25 cellular contexts compared by ENCODE assay signal in the genomic region with DNA sequence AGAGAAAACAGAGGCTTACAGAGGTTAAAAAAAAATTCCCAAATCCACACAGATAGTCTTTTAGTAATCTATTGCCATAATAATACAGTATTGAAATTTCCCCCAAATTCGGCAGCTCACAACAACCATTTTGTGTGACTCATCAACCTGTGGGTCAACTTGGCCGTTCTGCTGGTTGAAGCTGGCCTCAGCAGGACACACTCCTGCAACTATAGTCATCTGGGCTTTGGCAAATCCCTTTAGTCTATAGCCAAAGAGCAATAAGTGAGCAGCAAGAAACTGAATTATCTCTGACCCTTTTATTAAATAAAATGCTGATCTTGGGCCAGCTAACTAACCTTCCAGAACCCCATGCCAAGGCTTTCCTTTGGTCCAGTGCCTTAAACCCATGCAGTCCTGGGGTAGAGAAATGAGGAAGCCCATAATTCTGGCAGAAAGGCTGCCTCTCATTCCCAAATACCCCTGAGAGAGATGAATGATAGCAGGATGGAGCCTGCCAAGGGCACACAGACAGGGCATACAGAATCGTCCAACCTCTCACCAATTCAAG. TPM values are rescaled to one million over a fixed set of nuclear protein-coding genes. Genes with fewer than 3 reads are reported as not detected.
DNase-seq lines count a peak whose midpoint lies in the region; ATAC-seq, FAIRE-seq and TF ChIP-seq lines count a peak whose summit lies in the region.
"Had no signal": no experiment of that assay in that cellular context is flagged by ENCODE, and none has a peak within 500 bp of the region (broad histone marks: within the 10 kb centered on the region; RNA-seq: fewer than 3 reads in every experiment).

No MANE protein-coding gene starts in this region.

- H3K9me3 ChIP-seq in IMR-90 (ENCODE audit: control insufficient read depth, insufficient read depth, low read length) (no peaks in the 10 kb centered on the region), astrocyte (ENCODE audit: insufficient read depth, low read depth, low read length) (no peaks in the 10 kb centered on the region), neural progenitor cell (ENCODE audit: low read depth) (no peaks in the 10 kb centered on the region)
- H3K9me3 ChIP-seq: BLaER1 treated with 17β-estradiol and CSF1 and Interleukin-3, amounts not matched to agents 10 nM and 100 nM; Caco-2; HAP-1 had no signal

- H3K36me3 ChIP-seq in IMR-90 (ENCODE audit: control insufficient read depth, insufficient read depth, low read length) (no peaks in the 10 kb centered on the region), astrocyte (ENCODE audit: insufficient read depth, low read length) (no peaks in the 10 kb centered on the region), neural progenitor cell (no peaks in the 10 kb centered on the region)
- H3K36me3 ChIP-seq: BLaER1 treated with 17β-estradiol and CSF1 and Interleukin-3, amounts not matched to agents 10 nM and 100 nM; HAP-1 had no signal

- no peaks in the 10 kb centered on the region; the same call in 1 of the 2 replicates for H3K27me3 ChIP-seq in IMR-90 (ENCODE audit: control insufficient read depth, insufficient read depth, low read length)
- no peaks in the 10 kb centered on the region for H3K27me3 ChIP-seq in astrocyte (ENCODE audit: insufficient read depth, low read length)
- peaks cover 4% of the 10 kb centered on the region for H3K27me3 ChIP-seq in foreskin keratinocyte
- H3K27me3 ChIP-seq in neural progenitor cell, result no peaks in the 10 kb centered on the region
- H3K27me3 ChIP-seq: BLaER1 treated with 17β-estradiol and CSF1 and Interleukin-3, amounts not matched to agents 10 nM and 100 nM had no signal

- H2AK9ac ChIP-seq in IMR-90 (replicated peaks; ENCODE audit: low read depth, low read length, poor library complexity), result no peak overlapping the region

- no peaks in the 10 kb centered on the region for H3K9me3 Mint-ChIP-seq in astrocyte (ENCODE audit: unreplicated experiment)
- H3K9me3 Mint-ChIP-seq in neural progenitor cell, result no peaks in the 10 kb centered on the region
- H3K9me3 Mint-ChIP-seq: CD4-positive, alpha-beta memory T cell had no signal

- dilution Hi-C loops in IMR-90 (cut with HindIII; ENCODE audit: low sequenced_read_pairs, unreplicated experiment), result no loop called here

- H3K14ac ChIP-seq in IMR-90 (replicated peaks; ENCODE audit: low read depth, low read length), result no peak overlapping the region

- 0 out of 2 replicates have a peak, but pooled peaks have one; percentile 27 for ATAC-seq in IMR-90 (ENCODE audit: low read depth)
- no peak for ATAC-seq in foreskin keratinocyte

- no peak overlapping the region; the same call in 2 of the 3 replicates for H2BK15ac ChIP-seq in IMR-90 (ENCODE audit: low read depth, low read length)

- peak overlapping the region; percentile 14; the same call in 1 of the 2 replicates for H2BK120ac ChIP-seq in IMR-90 (ENCODE audit: low read depth, low read length)

- H4K8ac ChIP-seq in IMR-90 (ENCODE audit: low read depth in 2 of 2, low read length in 2 of 2), result peak overlapping the region in 1 of 2 experiments; percentile 47; a peak in 1 of 4 replicates

- H2AK5ac ChIP-seq in IMR-90 (ENCODE audit: low read depth, low read length), result peak overlapping the region; percentile 21; the same call in 1 of the 2 replicates

- no peak overlapping the region for H3K56ac ChIP-seq in IMR-90 (ENCODE audit: extremely low read depth, insufficient read depth, low read length)

- H3K4ac ChIP-seq in IMR-90 (ENCODE audit: low read depth, low read length), result 0 out of 2 replicates have a peak overlapping the region, but pooled peaks have one; percentile 56

- no peak for TF ChIP-seq POLR2A in IMR-90 (IDR thresholded peaks at IDR 0.05; ENCODE audit: low read depth, low read length)

- no TSS peak for BruUV-seq in IMR-90 (replicated peaks; lab: Mats Ljungman, UMichigan)

- H3K27ac ChIP-seq in IMR-90 (ENCODE audit: insufficient read depth, low read length) (peak overlapping the region; percentile 14; the same call in 1 of the 2 replicates), astrocyte (ENCODE audit: low read depth, low read length) (no peak overlapping the region), foreskin keratinocyte (no peak overlapping the region), neural progenitor cell (no peak overlapping the region)
- H3K27ac ChIP-seq: BLaER1 treated with 17β-estradiol and CSF1 and Interleukin-3, amounts not matched to agents 10 nM and 100 nM; HL-60 had no signal

- no peak for TF ChIP-seq RAD21 in IMR-90 (IDR thresholded peaks at IDR 0.05; ENCODE audit: low read length)

- TF ChIP-seq CTCF in IMR-90 (conservative IDR thresholded peaks at IDR 0.05; ENCODE audit: low read depth, low read length), result no peak
- TF ChIP-seq CTCF in astrocyte (IDR thresholded peaks at IDR 0.05; ENCODE audit: insufficient read depth, low read depth, low read length), result no peak
- no peak for TF ChIP-seq CTCF in foreskin keratinocyte (conservative IDR thresholded peaks at IDR 0.05)
- TF ChIP-seq CTCF in neural progenitor cell (IDR thresholded peaks at IDR 0.05), result no peak

- H3K4me1 Mint-ChIP-seq in astrocyte (ENCODE audit: low read depth, unreplicated experiment) (no peaks in the 10 kb centered on the region), neural progenitor cell (no peaks in the 10 kb centered on the region)
- H3K4me1 Mint-ChIP-seq: CD4-positive, alpha-beta memory T cell had no signal

- no peak overlapping the region for H3K4me3 Mint-ChIP-seq in astrocyte (ENCODE audit: unreplicated experiment)
- H3K4me3 Mint-ChIP-seq in neural progenitor cell, result no peak overlapping the region
- H3K4me3 Mint-ChIP-seq: CD4-positive, alpha-beta memory T cell had no signal

- no peaks in the 10 kb centered on the region for H3F3A ChIP-seq in neural progenitor cell (ENCODE audit: low read depth)

- H3K36me3 Mint-ChIP-seq in astrocyte (ENCODE audit: low read depth, unreplicated experiment) (no peaks in the 10 kb centered on the region), neural progenitor cell (no peaks in the 10 kb centered on the region)
- H3K36me3 Mint-ChIP-seq: CD4-positive, alpha-beta memory T cell had no signal

- H3K27ac Mint-ChIP-seq in astrocyte (ENCODE audit: unreplicated experiment) (no peak overlapping the region), neural progenitor cell (no peak overlapping the region)
- H3K27ac Mint-ChIP-seq: CD4-positive, alpha-beta memory T cell had no signal

- intact Hi-C loops in IMR-90 (cut with micrococcal nuclease), result loop anchor here (2.0 kb wide), 1 partner anchor 15 kb away; no protein-coding TSS in a partner anchor

- no peak overlapping the region for H3K18ac ChIP-seq in IMR-90 (ENCODE audit: low read depth, low read length)

- H3K23ac ChIP-seq in IMR-90 (ENCODE audit: low read depth, low read length), result no peak overlapping the region

- peak; percentile 39 for DNase-seq in IMR-90
- peak; percentile 45 for DNase-seq in astrocyte (ENCODE audit: low read depth)
- DNase-seq in fibroblast of gingiva (ENCODE audit: low read depth), result peak; percentile 37
- no peak for DNase-seq in DMS 273 treated with DMSO at 0.1 percent for 48 hours (lab: John Stamatoyannopoulos, UW)
- no peak for DNase-seq in foreskin keratinocyte
- DNase-seq in inferior parietal cortex (ENCODE audit: extremely low spot score), result no peak
- DNase-seq in neural progenitor cell (ENCODE audit: low spot score), result no peak
- DNase-seq: ACHN; Caco-2; CD4-positive, alpha-beta memory T cell; DMS153; KG1; NCI-H1105; NCI-H146; NCI-H2029; NCI-H2227 treated with DMSO at 0.1 percent for 48 hours; NCI-H524; NCI-H774; Right ventricle myocardium superior had no signal

- H3K79me1 ChIP-seq in IMR-90 (ENCODE audit: low read depth in 1 of 2, low read length in 2 of 2), result no peaks in the 10 kb centered on the region

- H3K4me1 ChIP-seq in IMR-90 (ENCODE audit: control insufficient read depth, insufficient read depth, low read length) (no peaks in the 10 kb centered on the region), astrocyte (ENCODE audit: insufficient read depth, low read length) (no peaks in the 10 kb centered on the region), foreskin keratinocyte (no peaks in the 10 kb centered on the region), neural progenitor cell (no peaks in the 10 kb centered on the region)
- H3K4me1 ChIP-seq: BLaER1 treated with 17β-estradiol and CSF1 and Interleukin-3, amounts not matched to agents 10 nM and 100 nM; Caco-2; HAP-1 had no signal

- H3K4me3 ChIP-seq in IMR-90 (ENCODE audit: insufficient read depth, low read depth, low read length) (no peak overlapping the region), astrocyte (ENCODE audit: insufficient read depth, low read depth, low read length) (no peak overlapping the region), neural progenitor cell (no peak overlapping the region)
- H3K4me3 ChIP-seq: BLaER1 treated with 17β-estradiol and CSF1 and Interleukin-3, amounts not matched to agents 10 nM and 100 nM; HAP-1 had no signal

- CTCF ChIA-PET in IMR-90 (lab: Yijun Ruan, JAX), result interaction anchor here (0.7 kb wide), 1 partner anchor 550 kb away, joined by 6 read pairs; no protein-coding TSS in a partner anchor

- no peaks in the 10 kb centered on the region for H3K9me1 ChIP-seq in IMR-90 (ENCODE audit: insufficient read depth, low read length)

- WGBS in IMR-90 (ENCODE audit: extremely low coverage in 2 of 2, insufficient read length in 1 of 2), 2 experiments, result no CpG with 5 or more reads among the region's 3 CpGs

- H4K20me1 ChIP-seq in IMR-90 (ENCODE audit: insufficient read depth, low read length), result no peaks in the 10 kb centered on the region
- no peaks in the 10 kb centered on the region for H4K20me1 ChIP-seq in astrocyte (ENCODE audit: insufficient read depth, low read length)
- no peaks in the 10 kb centered on the region for H4K20me1 ChIP-seq in neural progenitor cell (ENCODE audit: low read depth)
- H4K20me1 ChIP-seq: BLaER1 treated with 17β-estradiol and CSF1 and Interleukin-3, amounts not matched to agents 10 nM and 100 nM had no signal

- peak overlapping the region; percentile 62; the same call in 1 of the 2 replicates for H2BK20ac ChIP-seq in IMR-90 (ENCODE audit: low read depth, low read length)

- H4K91ac ChIP-seq in IMR-90 (ENCODE audit: insufficient read depth, low read depth, low read length), result no peak overlapping the region

- no peak overlapping the region for H2AFZ ChIP-seq in IMR-90 (replicated peaks; ENCODE audit: low read length, poor library complexity)
- H2AFZ ChIP-seq in astrocyte (ENCODE audit: low read depth, low read length), result no peak overlapping the region
- no peak overlapping the region for H2AFZ ChIP-seq in neural progenitor cell (replicated peaks)

- no peak for FAIRE-seq in astrocyte (lab: Jason Lieb, UNC)
- FAIRE-seq: RCC 7860 had no signal

- no peak overlapping the region for H3K4me2 ChIP-seq in IMR-90 (ENCODE audit: low read depth, low read length)
- no peak overlapping the region for H3K4me2 ChIP-seq in astrocyte (ENCODE audit: low read length)
- H3K4me2 ChIP-seq in neural progenitor cell, result no peak overlapping the region
- H3K4me2 ChIP-seq: BLaER1 treated with 17β-estradiol and CSF1 and Interleukin-3, amounts not matched to agents 10 nM and 100 nM had no signal

- in situ Hi-C loops in IMR-90 (cut with MboI; ENCODE audit: low sequenced_read_pairs), result no loop called here

- no peaks in the 10 kb centered on the region for H3K79me2 ChIP-seq in astrocyte (ENCODE audit: insufficient read depth, low read length)
- no peaks in the 10 kb centered on the region for H3K79me2 ChIP-seq in neural progenitor cell (ENCODE audit: low read depth)

- H4K5ac ChIP-seq in IMR-90 (ENCODE audit: low read depth, low read length), result no peak overlapping the region

- H3K9ac ChIP-seq in IMR-90 (ENCODE audit: low read depth, low read length), result no peak overlapping the region
- no peak overlapping the region for H3K9ac ChIP-seq in astrocyte (ENCODE audit: low read length)
- H3K9ac ChIP-seq in neural progenitor cell, result no peak overlapping the region
- H3K9ac ChIP-seq: BLaER1 treated with 17β-estradiol and CSF1 and Interleukin-3, amounts not matched to agents 10 nM and 100 nM had no signal

- H3K27me3 Mint-ChIP-seq in astrocyte (ENCODE audit: low read depth, unreplicated experiment) (no peaks in the 10 kb centered on the region), neural progenitor cell (ENCODE audit: insufficient read depth, low read depth) (no peaks in the 10 kb centered on the region)

- POLR2A ChIA-PET in IMR-90 (lab: Charles Lee; ENCODE audit: unreplicated experiment), result no interaction called here

- no peak overlapping the region for H2BK5ac ChIP-seq in IMR-90 (ENCODE audit: low read depth, low read length, poor library complexity, severe bottlenecking)

RNA-seq across cellular contexts. Expression of a gene that starts 17.2 kb away (rescaled TPM):
- 1.1 and 2.8 TPM in 2 replicates for total RNA-seq in IMR-90 (2012; rRNA removed)
- 2.0 and 2.8 TPM in 2 replicates for polyA plus RNA-seq in IMR-90 (2012; rRNA removed)
- polyA plus RNA-seq in IMR-90 (2012; cell fraction: cytosol; rRNA removed), result 0.70 and 0.73 TPM in 2 replicates
- 2.7 and 14.4 TPM in 2 replicates for polyA plus RNA-seq in IMR-90 (2012; cell fraction: nucleus; rRNA removed; ENCODE audit: low replicate concordance)
- 3.9 and 5.2 TPM in 2 replicates for total RNA-seq in astrocyte
- not detected in 2 replicates for total RNA-seq in foreskin keratinocyte
- polyA plus RNA-seq in foreskin keratinocyte, result not detected in 2 replicates
- not detected in 2 replicates for total RNA-seq in neural progenitor cell (ENCODE audit: low replicate concordance)
- total RNA-seq: Caco-2; CD4-positive, alpha-beta memory T cell; HT-29; OCI-LY7; Right ventricle myocardium superior had no signal

Comparison
In these comparisons a context has a peak if more than half of its experiments do, and no peak if none do; other contexts are left out.
1. DNase-seq: peak in IMR-90 (single experiment), astrocyte (single experiment) and fibroblast of gingiva (single experiment); none in DMS 273 treated with DMSO at 0.1 percent for 48 hours (single experiment), foreskin keratinocyte (0 of 2), inferior parietal cortex (single experiment) and neural progenitor cell (single experiment).